Comparison of ENCODE assay signal across 2 cellular contexts in the genomic region with DNA sequence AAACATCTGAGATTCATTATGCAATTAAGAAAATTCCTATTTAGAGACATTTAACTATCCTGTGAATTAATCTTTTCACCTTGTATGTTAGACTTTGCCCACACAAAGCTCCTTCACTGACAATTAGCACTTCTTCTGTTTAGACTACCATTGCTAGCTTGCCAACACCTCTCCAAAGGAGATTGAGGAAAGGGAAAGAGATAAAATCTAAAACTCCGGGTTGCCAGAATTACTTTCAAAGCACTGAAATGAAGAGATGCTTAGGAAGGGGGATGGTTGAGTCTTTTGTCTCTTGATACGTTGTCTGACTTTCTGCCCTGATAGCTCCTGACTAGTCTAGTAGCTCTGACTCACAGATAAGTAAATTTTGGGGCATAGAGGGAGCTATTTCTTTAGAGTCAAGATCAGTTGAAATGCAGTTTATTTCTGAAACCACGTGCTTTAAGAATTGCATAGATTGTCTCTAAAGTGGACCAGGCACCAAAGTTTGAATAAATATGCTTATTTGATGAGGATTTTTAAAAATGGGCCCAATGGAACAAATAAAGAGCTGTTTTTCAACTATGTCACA.
TF ChIP-seq lines count a peak whose summit lies in the region.

No MANE protein-coding gene starts in this region.

TF ChIP-seq in liver, 16 proteins besides CTCF, POLR2A, EP300 and RAD21:
- TF ChIP-seq NR2F2 (IDR thresholded peaks at IDR 0.05) = no peak
- TF ChIP-seq HNF4A (conservative IDR thresholded peaks at IDR 0.05) = peak in 1 of 2 donors; percentile 9
- no peak for TF ChIP-seq ZBTB33 (IDR thresholded peaks at IDR 0.05)
- TF ChIP-seq HNF4G (IDR thresholded peaks at IDR 0.05) = no peak

TF ChIP-seq in HepG2, 621 proteins besides CTCF, POLR2A, EP300 and RAD21 (continued from another document):
- TF ChIP-seq ZNF263 (CRISPR knock-in tag; IDR thresholded peaks at IDR 0.05) (no peak), SMAD9 (CRISPR knock-in tag; IDR thresholded peaks at IDR 0.05) (no peak), KMT2B (CRISPR knock-in tag; IDR thresholded peaks at IDR 0.05) (no peak), HDAC2 (CRISPR knock-in tag; IDR thresholded peaks at IDR 0.05) (no peak), ZNF24 (IDR thresholded peaks at IDR 0.05) (no peak), ZNF441 (CRISPR knock-in tag; IDR thresholded peaks at IDR 0.05; ENCODE audit: borderline replicate concordance) (no peak), RXRA (CRISPR knock-in tag; IDR thresholded peaks at IDR 0.05) (no peak), ZNF792 (CRISPR knock-in tag; IDR thresholded peaks at IDR 0.05) (no peak), TBX2 (CRISPR knock-in tag; IDR thresholded peaks at IDR 0.05; ENCODE audit: borderline replicate concordance) (no peak), ZNF513 (CRISPR knock-in tag; conservative IDR thresholded peaks at IDR 0.05) (no peak), CREM (IDR thresholded peaks at IDR 0.05) (no peak), CREM (CRISPR knock-in tag; IDR thresholded peaks at IDR 0.05) (no peak), RBFOX2 (IDR thresholded peaks at IDR 0.05; ENCODE audit: low read depth, low read length) (no peak), KAT8 (CRISPR knock-in tag; IDR thresholded peaks at IDR 0.05) (no peak)
- TF ChIP-seq, protein P1, sequence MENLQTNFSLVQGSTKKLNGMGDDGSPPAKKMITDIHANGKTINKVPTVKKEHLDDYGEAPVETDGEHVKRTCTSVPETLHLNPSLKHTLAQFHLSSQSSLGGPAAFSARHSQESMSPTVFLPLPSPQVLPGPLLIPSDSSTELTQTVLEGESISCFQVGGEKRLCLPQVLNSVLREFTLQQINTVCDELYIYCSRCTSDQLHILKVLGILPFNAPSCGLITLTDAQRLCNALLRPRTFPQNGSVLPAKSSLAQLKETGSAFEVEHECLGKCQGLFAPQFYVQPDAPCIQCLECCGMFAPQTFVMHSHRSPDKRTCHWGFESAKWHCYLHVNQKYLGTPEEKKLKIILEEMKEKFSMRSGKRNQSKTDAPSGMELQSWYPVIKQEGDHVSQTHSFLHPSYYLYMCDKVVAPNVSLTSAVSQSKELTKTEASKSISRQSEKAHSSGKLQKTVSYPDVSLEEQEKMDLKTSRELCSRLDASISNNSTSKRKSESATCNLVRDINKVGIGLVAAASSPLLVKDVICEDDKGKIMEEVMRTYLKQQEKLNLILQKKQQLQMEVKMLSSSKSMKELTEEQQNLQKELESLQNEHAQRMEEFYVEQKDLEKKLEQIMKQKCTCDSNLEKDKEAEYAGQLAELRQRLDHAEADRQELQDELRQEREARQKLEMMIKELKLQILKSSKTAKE (CRISPR knock-in tag; IDR thresholded peaks at IDR 0.05; ENCODE audit: borderline replicate concordance) = no peak
- TF ChIP-seq, protein P2, sequence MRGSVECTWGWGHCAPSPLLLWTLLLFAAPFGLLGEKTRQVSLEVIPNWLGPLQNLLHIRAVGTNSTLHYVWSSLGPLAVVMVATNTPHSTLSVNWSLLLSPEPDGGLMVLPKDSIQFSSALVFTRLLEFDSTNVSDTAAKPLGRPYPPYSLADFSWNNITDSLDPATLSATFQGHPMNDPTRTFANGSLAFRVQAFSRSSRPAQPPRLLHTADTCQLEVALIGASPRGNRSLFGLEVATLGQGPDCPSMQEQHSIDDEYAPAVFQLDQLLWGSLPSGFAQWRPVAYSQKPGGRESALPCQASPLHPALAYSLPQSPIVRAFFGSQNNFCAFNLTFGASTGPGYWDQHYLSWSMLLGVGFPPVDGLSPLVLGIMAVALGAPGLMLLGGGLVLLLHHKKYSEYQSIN (CRISPR knock-in tag; IDR thresholded peaks at IDR 0.05; ENCODE audit: borderline replicate concordance) = no peak
